Comparison of ENCODE assay signal across 14 cellular contexts in the genomic region with DNA sequence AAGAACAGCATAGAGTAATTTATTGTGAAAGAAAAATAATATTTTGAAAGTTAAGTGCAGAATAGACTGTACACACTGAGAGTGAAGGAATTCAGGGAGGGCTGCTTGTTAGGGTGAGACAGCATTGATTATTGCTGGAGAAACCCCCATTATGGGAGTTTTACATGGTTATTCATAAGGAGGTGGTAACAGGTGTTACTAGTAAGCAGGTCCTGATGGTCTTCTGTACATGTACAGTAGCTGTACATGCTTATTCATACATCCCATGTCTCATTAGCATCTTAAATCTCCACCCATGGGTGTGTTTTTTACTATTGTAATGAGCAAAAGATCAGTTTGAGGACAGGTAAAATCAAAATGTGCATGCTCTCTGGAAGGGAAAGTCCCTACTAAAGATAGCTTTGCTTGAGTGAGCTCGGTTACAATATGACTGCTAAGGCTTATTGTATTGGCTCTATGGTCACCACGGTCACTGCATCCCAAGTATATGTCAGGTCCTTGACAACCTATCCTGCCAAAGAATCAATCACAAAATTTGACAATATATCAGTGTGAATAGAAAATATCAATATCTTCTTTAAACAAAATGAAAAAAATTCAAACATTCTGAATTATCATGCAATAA. TPM values are rescaled to one million over a fixed set of nuclear protein-coding genes. Genes with fewer than 3 reads are reported as not detected.
DNase-seq lines count a peak whose midpoint lies in the region; ATAC-seq and TF ChIP-seq lines count a peak whose summit lies in the region.
"Had no signal": no experiment of that assay in that cellular context is flagged by ENCODE, and none has a peak within 500 bp of the region (broad histone marks: within the 10 kb centered on the region; RNA-seq: fewer than 3 reads in every experiment).

No MANE protein-coding gene starts in this region.

- no peaks in the 10 kb centered on the region for H3K9me2 ChIP-seq in OCI-LY7 (ENCODE audit: insufficient read depth, low read length)

- no peak for TF ChIP-seq CTCF in OCI-LY7 (conservative IDR thresholded peaks at IDR 0.05; ENCODE audit: low read length)

- H3K27ac ChIP-seq in OCI-LY7 (ENCODE audit: low read depth, low read length, poor library complexity, severe bottlenecking), result no peak overlapping the region
- H3K27ac ChIP-seq: sigmoid colon, transverse colon had no signal

- CTCF ChIA-PET in OCI-LY7 (lab: Charles Lee; ENCODE audit: unreplicated experiment), result no interaction called here

- no peaks in the 10 kb centered on the region for H3K4me1 ChIP-seq in OCI-LY7 (ENCODE audit: insufficient read depth, low read length, poor library complexity, severe bottlenecking)
- H3K4me1 ChIP-seq: sigmoid colon, transverse colon had no signal

- POLR2A ChIA-PET in OCI-LY7 (lab: Charles Lee), result interaction anchor here (1.1 kb wide), 1 partner anchor 11 kb away, joined by 5 read pairs; the partner anchor contains the start of gene SRSF8

- H3K36me3 ChIP-seq in OCI-LY7 (ENCODE audit: insufficient read depth, low read length), result no peaks in the 10 kb centered on the region
- H3K36me3 ChIP-seq: sigmoid colon, transverse colon had no signal

- no peaks in the 10 kb centered on the region for H4K20me1 ChIP-seq in OCI-LY7 (ENCODE audit: insufficient read depth, low read length)

- H3K4me3 ChIP-seq in OCI-LY7 (ENCODE audit: low read depth, low read length, poor library complexity, severe bottlenecking), result no peak overlapping the region
- H3K4me3 ChIP-seq: sigmoid colon, transverse colon had no signal

- intact Hi-C loops in OCI-LY7 (cut with micrococcal nuclease; ENCODE audit: unreplicated experiment), result no loop called here
- intact Hi-C loops in Right ventricle myocardium superior (cut with DNase I), result no loop called here

- H3K4me2 ChIP-seq in OCI-LY7 (ENCODE audit: low read length), result no peak overlapping the region

- H2AFZ ChIP-seq in OCI-LY7 (ENCODE audit: low read length), result no peak overlapping the region

- no peaks in the 10 kb centered on the region for H3K9me3 ChIP-seq in OCI-LY7 (ENCODE audit: low read length)
- H3K9me3 ChIP-seq: sigmoid colon, transverse colon had no signal

- DNase-seq in NCI-H1105 (lab: John Stamatoyannopoulos, UW) (no peak), OCI-LY7 (ENCODE audit: low spot score) (no peak), Right ventricle myocardium superior (no peak), globus pallidus (ENCODE audit: low spot score) (no peak)
- DNase-seq: activated CD8-positive, alpha-beta memory T cell treated with anti-CD3 and anti-CD28 coated beads, Interleukin-2, amount 10 ng/mL, durations not matched to agents 7 days and 5 days; naive thymus-derived CD8-positive, alpha-beta T cell; sigmoid colon; T-helper 9 cell; transverse colon had no signal

- no TSS peak for BruUV-seq in OCI-LY7 (replicated peaks; lab: Mats Ljungman, UMichigan)

- ATAC-seq in GM18498 (IDR thresholded peaks at IDR 0.05; ENCODE audit: unreplicated experiment) (peak; percentile 94), GM19452 (IDR thresholded peaks at IDR 0.05; ENCODE audit: unreplicated experiment) (peak; percentile 93), HG02759 (IDR thresholded peaks at IDR 0.05; ENCODE audit: unreplicated experiment) (peak; percentile 98), HG03378 (IDR thresholded peaks at IDR 0.05; ENCODE audit: unreplicated experiment) (peak; percentile 99), Right ventricle myocardium superior (ENCODE audit: poor library complexity) (no peak)
- ATAC-seq: activated CD8-positive, alpha-beta memory T cell treated with anti-CD3 and anti-CD28 coated beads, Interleukin-2, amount 10 ng/mL, durations not matched to agents 7 days and 5 days; naive thymus-derived CD8-positive, alpha-beta T cell had no signal

- no peaks in the 10 kb centered on the region for H3K79me2 ChIP-seq in OCI-LY7 (ENCODE audit: insufficient read depth, low read depth, low read length)

RNA-seq across cellular contexts. Expression of gene KDM4F, which starts 6.2 kb away (rescaled TPM):
- total RNA-seq in OCI-LY7 (2014; rRNA removed; shearing (Covaris generic)), result not detected in 2 replicates
- total RNA-seq in OCI-LY7 (2022), result not detected in 2 replicates
- not detected for total RNA-seq in Right ventricle myocardium superior
- total RNA-seq: activated CD8-positive, alpha-beta memory T cell treated with anti-CD3 and anti-CD28 coated beads, Interleukin-2, amount 10 ng/mL, durations not matched to agents 7 days and 5 days; naive thymus-derived CD8-positive, alpha-beta T cell; RPMI7951; sigmoid colon; transverse colon had no signal

RNA-seq across cellular contexts. Expression of gene SRSF8, which starts 11.3 kb away (rescaled TPM):
- total RNA-seq in OCI-LY7 (2014; rRNA removed; shearing (Covaris generic)), result 12.8 and 13.1 TPM in 2 replicates
- total RNA-seq in OCI-LY7 (2022) (36.6 and 42.1 TPM in 2 replicates), Right ventricle myocardium superior (18.2 TPM)

RNA-seq across cellular contexts. Expression of gene KDM4E, which starts 30.3 kb away (rescaled TPM):
- not detected in 2 replicates for total RNA-seq in OCI-LY7 (2014; rRNA removed; shearing (Covaris generic))
- not detected in 2 replicates for total RNA-seq in OCI-LY7 (2022)
- not detected for total RNA-seq in Right ventricle myocardium superior
- total RNA-seq: activated CD8-positive, alpha-beta memory T cell treated with anti-CD3 and anti-CD28 coated beads, Interleukin-2, amount 10 ng/mL, durations not matched to agents 7 days and 5 days; naive thymus-derived CD8-positive, alpha-beta T cell; RPMI7951; sigmoid colon; transverse colon had no signal

RNA-seq across cellular contexts. Expression of gene ENDOD1, which starts 34.3 kb away (rescaled TPM):
- total RNA-seq in OCI-LY7 (2014; rRNA removed; shearing (Covaris generic)), result 18.5 and 20.4 TPM in 2 replicates
- total RNA-seq in OCI-LY7 (2022) (21.4 and 22.5 TPM in 2 replicates), Right ventricle myocardium superior (10.4 TPM)
